1 cellular context compared by ENCODE assay signal in the genomic region with DNA sequence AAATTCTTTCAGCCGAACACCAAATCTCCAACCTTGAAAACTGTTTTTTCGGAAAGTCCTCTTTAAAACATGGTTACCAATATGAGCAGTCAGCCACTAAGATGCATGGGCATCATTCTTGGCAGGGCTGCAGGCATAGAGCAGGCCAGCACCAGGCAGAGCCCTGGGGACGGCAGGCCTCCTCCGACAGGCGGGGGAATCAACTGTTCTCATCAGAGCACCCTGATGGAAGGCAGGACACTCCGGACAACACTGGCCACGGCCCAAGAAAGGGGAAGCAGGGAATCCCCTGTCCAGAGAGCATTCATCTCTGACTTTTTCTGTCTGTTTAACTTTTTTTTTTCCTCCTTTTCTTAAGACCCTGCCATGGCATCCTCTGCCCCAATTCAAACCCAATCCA.
TF ChIP-seq lines count a peak whose summit lies in the region.

No MANE protein-coding gene starts in this region.

TF ChIP-seq in GM23338, 12 proteins besides CTCF, POLR2A, EP300 and RAD21 (continued from another document):
- TF ChIP-seq, protein P1, sequence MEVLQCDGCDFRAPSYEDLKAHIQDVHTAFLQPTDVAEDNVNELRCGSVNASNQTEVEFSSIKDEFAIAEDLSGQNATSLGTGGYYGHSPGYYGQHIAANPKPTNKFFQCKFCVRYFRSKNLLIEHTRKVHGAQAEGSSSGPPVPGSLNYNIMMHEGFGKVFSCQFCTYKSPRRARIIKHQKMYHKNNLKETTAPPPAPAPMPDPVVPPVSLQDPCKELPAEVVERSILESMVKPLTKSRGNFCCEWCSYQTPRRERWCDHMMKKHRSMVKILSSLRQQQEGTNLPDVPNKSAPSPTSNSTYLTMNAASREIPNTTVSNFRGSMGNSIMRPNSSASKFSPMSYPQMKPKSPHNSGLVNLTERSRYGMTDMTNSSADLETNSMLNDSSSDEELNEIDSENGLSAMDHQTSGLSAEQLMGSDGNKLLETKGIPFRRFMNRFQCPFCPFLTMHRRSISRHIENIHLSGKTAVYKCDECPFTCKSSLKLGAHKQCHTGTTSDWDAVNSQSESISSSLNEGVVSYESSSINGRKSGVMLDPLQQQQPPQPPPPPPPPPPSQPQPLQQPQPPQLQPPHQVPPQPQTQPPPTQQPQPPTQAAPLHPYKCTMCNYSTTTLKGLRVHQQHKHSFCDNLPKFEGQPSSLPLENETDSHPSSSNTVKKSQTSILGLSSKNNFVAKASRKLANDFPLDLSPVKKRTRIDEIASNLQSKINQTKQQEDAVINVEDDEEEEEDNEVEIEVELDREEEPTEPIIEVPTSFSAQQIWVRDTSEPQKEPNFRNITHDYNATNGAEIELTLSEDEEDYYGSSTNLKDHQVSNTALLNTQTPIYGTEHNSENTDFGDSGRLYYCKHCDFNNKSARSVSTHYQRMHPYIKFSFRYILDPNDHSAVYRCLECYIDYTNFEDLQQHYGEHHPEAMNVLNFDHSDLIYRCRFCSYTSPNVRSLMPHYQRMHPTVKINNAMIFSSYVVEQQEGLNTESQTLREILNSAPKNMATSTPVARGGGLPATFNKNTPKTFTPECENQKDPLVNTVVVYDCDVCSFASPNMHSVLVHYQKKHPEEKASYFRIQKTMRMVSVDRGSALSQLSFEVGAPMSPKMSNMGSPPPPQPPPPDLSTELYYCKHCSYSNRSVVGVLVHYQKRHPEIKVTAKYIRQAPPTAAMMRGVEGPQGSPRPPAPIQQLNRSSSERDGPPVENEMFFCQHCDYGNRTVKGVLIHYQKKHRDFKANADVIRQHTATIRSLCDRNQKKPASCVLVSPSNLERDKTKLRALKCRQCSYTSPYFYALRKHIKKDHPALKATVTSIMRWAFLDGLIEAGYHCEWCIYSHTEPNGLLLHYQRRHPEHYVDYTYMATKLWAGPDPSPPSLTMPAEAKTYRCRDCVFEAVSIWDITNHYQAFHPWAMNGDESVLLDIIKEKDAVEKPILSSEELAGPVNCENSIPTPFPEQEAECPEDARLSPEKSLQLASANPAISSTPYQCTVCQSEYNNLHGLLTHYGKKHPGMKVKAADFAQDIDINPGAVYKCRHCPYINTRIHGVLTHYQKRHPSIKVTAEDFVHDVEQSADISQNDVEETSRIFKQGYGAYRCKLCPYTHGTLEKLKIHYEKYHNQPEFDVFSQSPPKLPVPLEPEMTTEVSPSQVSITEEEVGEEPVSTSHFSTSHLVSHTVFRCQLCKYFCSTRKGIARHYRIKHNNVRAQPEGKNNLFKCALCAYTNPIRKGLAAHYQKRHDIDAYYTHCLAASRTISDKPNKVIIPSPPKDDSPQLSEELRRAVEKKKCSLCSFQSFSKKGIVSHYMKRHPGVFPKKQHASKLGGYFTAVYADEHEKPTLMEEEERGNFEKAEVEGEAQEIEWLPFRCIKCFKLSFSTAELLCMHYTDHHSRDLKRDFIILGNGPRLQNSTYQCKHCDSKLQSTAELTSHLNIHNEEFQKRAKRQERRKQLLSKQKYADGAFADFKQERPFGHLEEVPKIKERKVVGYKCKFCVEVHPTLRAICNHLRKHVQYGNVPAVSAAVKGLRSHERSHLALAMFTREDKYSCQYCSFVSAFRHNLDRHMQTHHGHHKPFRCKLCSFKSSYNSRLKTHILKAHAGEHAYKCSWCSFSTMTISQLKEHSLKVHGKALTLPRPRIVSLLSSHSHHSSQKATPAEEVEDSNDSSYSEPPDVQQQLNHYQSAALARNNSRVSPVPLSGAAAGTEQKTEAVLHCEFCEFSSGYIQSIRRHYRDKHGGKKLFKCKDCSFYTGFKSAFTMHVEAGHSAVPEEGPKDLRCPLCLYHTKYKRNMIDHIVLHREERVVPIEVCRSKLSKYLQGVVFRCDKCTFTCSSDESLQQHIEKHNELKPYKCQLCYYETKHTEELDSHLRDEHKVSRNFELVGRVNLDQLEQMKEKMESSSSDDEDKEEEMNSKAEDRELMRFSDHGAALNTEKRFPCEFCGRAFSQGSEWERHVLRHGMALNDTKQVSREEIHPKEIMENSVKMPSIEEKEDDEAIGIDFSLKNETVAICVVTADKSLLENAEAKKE (CRISPR knock-in tag; IDR thresholded peaks at IDR 0.05): no peak
- TF ChIP-seq EZH2phosphoT487 (IDR thresholded peaks at IDR 0.05; ENCODE audit: unreplicated experiment) (no peak), STAT1 (IDR thresholded peaks at IDR 0.05; ENCODE audit: unreplicated experiment) (no peak), ZNF331 (CRISPR knock-in tag; IDR thresholded peaks at IDR 0.05; ENCODE audit: low read depth) (no peak)
